30 cellular contexts compared by ENCODE assay signal in the genomic region with DNA sequence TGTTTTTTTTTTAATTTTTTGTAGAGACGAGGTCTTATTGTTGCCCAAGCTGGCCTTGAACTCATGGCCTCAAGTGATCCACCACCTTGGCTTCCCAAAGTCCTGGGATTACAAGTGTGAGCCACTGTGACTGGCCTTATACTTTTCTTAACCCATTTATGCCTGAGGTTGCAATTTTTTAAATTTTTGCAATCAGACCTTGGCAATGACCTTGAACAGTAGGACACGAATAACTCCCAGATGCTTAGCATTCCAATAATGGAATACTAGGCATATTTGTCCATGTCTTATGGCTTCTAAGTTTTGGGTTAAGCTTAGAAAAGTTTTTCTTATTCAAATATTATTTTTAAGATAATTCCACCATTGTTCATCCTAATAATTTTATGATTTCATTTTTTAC.
"Had no signal": no experiment of that assay in that cellular context is flagged by ENCODE, and none has a peak within 500 bp of the region (broad histone marks: within the 10 kb centered on the region; RNA-seq: fewer than 3 reads in every experiment).

No MANE protein-coding gene starts in this region.

- H3K4me3 ChIP-seq: left lung, lower lobe of right lung, neural progenitor cell, pancreas, prostate gland, skin epidermis, stomach, suprapubic skin, thoracic aorta, tibial artery, upper lobe of right lung had no signal

- H3K27me3 ChIP-seq: left lung, neural progenitor cell, pancreas, suprapubic skin, upper lobe of right lung had no signal

- H3K9me3 ChIP-seq: left lung, lower lobe of right lung, neutrophil, pancreas, prostate gland, stomach, suprapubic skin, thoracic aorta, tibial artery, upper lobe of right lung had no signal

- H3K36me3 ChIP-seq: left lung, lower lobe of right lung, neural progenitor cell, neutrophil, pancreas, prostate gland, stomach, suprapubic skin, thoracic aorta, tibial artery, upper lobe of right lung had no signal

- H3K27ac Mint-ChIP-seq: mesothelial cell of epicardium; naive B cell; natural killer cell; nephron progenitor cell; neural progenitor cell; stimulated activated naive B cell treated with anti-CD40 and anti-IgM and Interleukin-4, amounts not matched to agents 10 μg/mL and 1 μg/mL and 100 μg/mL, for 72 hours had no signal

- DNase-seq: hippocampal formation; left colon; left lung; lower lobe of right lung; mammary epithelial cell; mesendoderm; naive B cell; natural killer cell; nephron progenitor cell; pancreas; posterior cingulate gyrus; retina; right cardiac atrium; stimulated activated CD4-positive, alpha-beta T cell treated with anti-CD3 and anti-CD28 coated beads, Interleukin-12 subunit alpha, Interleukin-12 subunit beta, amount 100 ng/mL, for 4 hours; stimulated activated CD4-positive, alpha-beta T cell treated with anti-CD3 and anti-CD28 coated beads, Interleukin-15, amount 100 ng/mL, for 24 hours; stimulated activated CD4-positive, alpha-beta T cell treated with anti-CD3 and anti-CD28 coated beads, Interleukin-2, amount 100 ng/mL, for 24 hours; stimulated activated CD4-positive, alpha-beta T cell treated with anti-CD3 and anti-CD28 coated beads, Interleukin-4, amount 100 ng/mL, for 1 hour; stimulated activated naive B cell treated with anti-CD40 and anti-IgM and Interleukin-4, amounts not matched to agents 10 μg/mL and 1 μg/mL and 100 μg/mL, for 72 hours; stimulated activated naive CD8-positive, alpha-beta T cell treated with anti-CD3 and anti-CD28 coated beads, Interleukin-15, Interleukin-2, amounts not matched to agents 100 U/mL and 50 U/mL, for 24 hours; stomach; tibial artery; trophoblast cell; upper lobe of right lung had no signal

- H3K27ac ChIP-seq: left lung, lower lobe of right lung, neural progenitor cell, neutrophil, prostate gland, skin epidermis, stomach, suprapubic skin, thoracic aorta, tibial artery, upper lobe of right lung had no signal

- ATAC-seq: left colon; left lung; lower lobe of right lung; natural killer cell; right cardiac atrium; stimulated activated naive B cell treated with anti-CD40 and anti-IgM and Interleukin-4, amounts not matched to agents 10 μg/mL and 1 μg/mL and 100 μg/mL, for 72 hours; stimulated activated naive CD8-positive, alpha-beta T cell treated with anti-CD3 and anti-CD28 coated beads, Interleukin-15, Interleukin-2, amounts not matched to agents 100 U/mL and 50 U/mL, for 24 hours; upper lobe of right lung had no signal

- H3K9me3 Mint-ChIP-seq: mesothelial cell of epicardium, natural killer cell, nephron progenitor cell, neural progenitor cell had no signal

- H3K4me1 ChIP-seq: left lung, lower lobe of right lung, neural progenitor cell, prostate gland, stomach, suprapubic skin, tibial artery, upper lobe of right lung had no signal

- H3K4me1 Mint-ChIP-seq: natural killer cell, nephron progenitor cell, neural progenitor cell had no signal

- H3K4me3 Mint-ChIP-seq: mesothelial cell of epicardium; naive B cell; natural killer cell; nephron progenitor cell; neural progenitor cell; stimulated activated naive B cell treated with anti-CD40 and anti-IgM and Interleukin-4, amounts not matched to agents 10 μg/mL and 1 μg/mL and 100 μg/mL, for 72 hours had no signal

- H3K36me3 Mint-ChIP-seq: mesothelial cell of epicardium; naive B cell; natural killer cell; neural progenitor cell; stimulated activated naive B cell treated with anti-CD40 and anti-IgM and Interleukin-4, amounts not matched to agents 10 μg/mL and 1 μg/mL and 100 μg/mL, for 72 hours had no signal
